ENCODE assay signal across 16 cellular contexts in the genomic region with DNA sequence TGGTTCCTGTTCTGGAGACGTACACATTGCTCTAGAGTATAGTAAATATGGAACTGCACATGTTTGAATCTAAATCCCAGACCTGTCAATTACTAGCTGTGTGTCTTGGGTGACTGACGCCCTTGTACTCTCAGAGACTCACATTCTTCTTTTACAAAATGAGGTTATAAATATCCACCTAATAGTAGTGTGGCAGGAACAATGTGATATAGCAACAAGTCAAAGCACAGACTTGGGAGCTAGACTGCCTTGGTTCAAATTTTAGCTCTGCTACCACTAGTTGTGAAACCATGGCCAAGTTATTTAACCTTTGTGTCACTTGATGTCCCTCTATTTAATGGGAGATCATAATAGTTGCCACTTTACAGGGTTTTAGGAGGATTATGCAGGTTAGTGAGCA.
DNase-seq lines count a peak whose midpoint lies in the region; ATAC-seq and TF ChIP-seq lines count a peak whose summit lies in the region.
"Had no signal": no experiment of that assay in that cellular context is flagged by ENCODE, and none has a peak within 500 bp of the region (broad histone marks: within the 10 kb centered on the region; RNA-seq: fewer than 3 reads in every experiment).

No MANE protein-coding gene starts in this region.

- no peak overlapping the region for H3K4me3 ChIP-seq in heart left ventricle
- no peak overlapping the region for H3K4me3 ChIP-seq in heart right ventricle
- H3K4me3 ChIP-seq in right cardiac atrium (ENCODE audit: low read length): no peak overlapping the region
- H3K4me3 ChIP-seq: A549 had no signal

- intact Hi-C loops in heart left ventricle (cut with DNase I) (no loop called here), cardiac septum (cut with DNase I) (no loop called here), heart right ventricle (cut with DNase I) (no loop called here), right cardiac atrium (cut with DNase I) (no loop called here)

- H3K9me3 Mint-ChIP-seq in progenitor cell of endocrine pancreas (ENCODE audit: low read depth): no peaks in the 10 kb centered on the region
- H3K9me3 Mint-ChIP-seq: CD4-positive, alpha-beta T cell; H9 had no signal

- peaks cover 0 to 1% (median 0%) of the 10 kb centered on the region in 9 donors for H3K27me3 ChIP-seq in heart left ventricle
- H3K27me3 ChIP-seq in heart right ventricle: no peaks in the 10 kb centered on the region
- H3K27me3 ChIP-seq in right cardiac atrium (ENCODE audit: control insufficient read depth, insufficient read depth): peaks cover 2% of the 10 kb centered on the region

- no peaks in the 10 kb centered on the region for H3K36me3 Mint-ChIP-seq in progenitor cell of endocrine pancreas (ENCODE audit: insufficient read depth)
- H3K36me3 Mint-ChIP-seq: IgD-negative memory B cell had no signal

- no peaks in the 10 kb centered on the region for H3K4me1 Mint-ChIP-seq in progenitor cell of endocrine pancreas (ENCODE audit: low read depth)
- H3K4me1 Mint-ChIP-seq: IgD-negative memory B cell had no signal

- no peak overlapping the region for H3K4me3 Mint-ChIP-seq in progenitor cell of endocrine pancreas (ENCODE audit: low read depth)
- H3K4me3 Mint-ChIP-seq: CD4-positive, alpha-beta T cell; H9 had no signal

- WGBS in heart left ventricle, 4 donors: 27 to 43% (median 35%) methylated on average over 2 of the region's 2 CpGs
- 31 to 44% methylated on average over 2 of the region's 2 CpGs for WGBS in heart right ventricle, 2 donors
- WGBS in right cardiac atrium: 48% methylated on average over 2 of the region's 2 CpGs

- no peak for TF ChIP-seq POLR2A in heart left ventricle (IDR thresholded peaks at IDR 0.05)

- H3K27ac Mint-ChIP-seq in progenitor cell of endocrine pancreas: no peak overlapping the region
- H3K27ac Mint-ChIP-seq: CD4-positive, alpha-beta T cell; H9; IgD-negative memory B cell had no signal

- ATAC-seq in heart left ventricle (peak; percentile 82 to 94 (median 87)), heart right ventricle (peak in 7 of 8 donors; percentile 63 to 89 (median 84)), right cardiac atrium (peak; percentile 32 to 43)
- ATAC-seq: A549, HepG2 had no signal

- H3K27me3 Mint-ChIP-seq in progenitor cell of endocrine pancreas: no peaks in the 10 kb centered on the region
- H3K27me3 Mint-ChIP-seq: IgD-negative memory B cell had no signal

- H3K36me3 ChIP-seq in heart left ventricle (no peaks in the 10 kb centered on the region), heart right ventricle (no peaks in the 10 kb centered on the region)

- TF ChIP-seq CTCF in heart left ventricle (IDR thresholded peaks at IDR 0.05): no peak
- no peak for TF ChIP-seq CTCF in heart right ventricle (IDR thresholded peaks at IDR 0.05)
- TF ChIP-seq CTCF in progenitor cell of endocrine pancreas (IDR thresholded peaks at IDR 0.05; ENCODE audit: unreplicated experiment): no peak

- no peak for DNase-seq in heart left ventricle
- DNase-seq in cardiac septum (ENCODE audit: low spot score): no peak
- no peak for DNase-seq in heart right ventricle
- DNase-seq in right cardiac atrium: no peak
- no peak for DNase-seq in NCI-H524 (lab: John Stamatoyannopoulos, UW)
- DNase-seq in progenitor cell of endocrine pancreas (ENCODE audit: low spot score, unreplicated experiment): no peak
- no peak for DNase-seq in T-helper 9 cell
- DNase-seq: AML-193; Caco-2; CD4-positive, alpha-beta T cell; GF-D8; H9 had no signal

- H3K9me3 ChIP-seq in heart left ventricle (peaks cover 0 to 13% (median 0%) of the 10 kb centered on the region in 12 donors), heart right ventricle (peaks cover 0 to 11% (median 0%) of the 10 kb centered on the region in 11 donors), right cardiac atrium (ENCODE audit: control insufficient read depth, low read length) (no peaks in the 10 kb centered on the region)
- H3K9me3 ChIP-seq: A549, Caco-2 had no signal

- H3K27ac ChIP-seq in heart left ventricle (peak overlapping the region in 9 of 12 donors; percentile 1 to 58 (median 35)), heart right ventricle (peak overlapping the region in 5 of 10 donors; percentile 30 to 63 (median 32)), right cardiac atrium (ENCODE audit: low read length) (no peak overlapping the region)
- H3K27ac ChIP-seq: A549, C4-2B had no signal

- H3K4me1 ChIP-seq in heart left ventricle (peaks cover 0 to 14% (median 0%) of the 10 kb centered on the region in 12 donors), heart right ventricle (peaks cover 0 to 8% (median 4%) of the 10 kb centered on the region in 9 donors), right cardiac atrium (ENCODE audit: control insufficient read depth, insufficient read depth, low read length) (no peaks in the 10 kb centered on the region)
- H3K4me1 ChIP-seq: A549, Caco-2 had no signal
